Comparison of ENCODE assay signal across 9 cellular contexts in the genomic region with DNA sequence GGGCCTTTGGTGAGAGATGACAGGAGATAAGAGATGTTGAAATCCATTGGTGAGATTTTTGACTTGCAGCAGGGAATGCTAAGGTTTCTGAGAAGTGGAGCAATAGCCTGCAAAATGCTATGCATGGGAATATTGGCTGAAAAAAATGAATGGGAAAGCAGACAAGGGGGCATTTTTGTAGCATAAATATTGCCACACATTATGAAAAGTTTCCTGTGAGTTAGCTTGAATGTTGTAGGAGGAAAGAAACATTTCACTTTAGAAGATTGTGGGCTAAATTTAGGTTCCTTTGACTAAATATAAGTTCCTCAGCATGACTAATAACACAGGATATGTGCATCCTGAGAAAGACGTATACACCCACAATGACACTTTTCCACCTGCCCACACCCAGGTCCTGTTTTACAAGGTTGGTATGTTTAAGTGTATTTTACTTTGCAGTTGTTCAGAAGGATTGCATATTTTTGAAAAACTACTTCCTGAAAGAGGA. TPM values are rescaled to one million over a fixed set of nuclear protein-coding genes. Genes with fewer than 3 reads are reported as not detected.
A peak's percentile ranks its signal among the peaks of the same experiment; 100 is the strongest.
DNase-seq lines count a peak whose midpoint lies in the region; ATAC-seq and TF ChIP-seq lines count a peak whose summit lies in the region.
"Had no signal": no experiment of that assay in that cellular context is flagged by ENCODE, and none has a peak within 500 bp of the region (broad histone marks: within the 10 kb centered on the region; RNA-seq: fewer than 3 reads in every experiment).

No MANE protein-coding gene starts in this region.

- peak overlapping the region; percentile 97 for H3K27ac Mint-ChIP-seq in activated CD4-positive, alpha-beta T cell treated with anti-CD3 and anti-CD28 coated beads, Interleukin-2, amount 10 ng/mL, durations not matched to agents 24 days and 14 days
- peak overlapping the region; percentile 89 for H3K27ac Mint-ChIP-seq in activated T-helper 1 cell treated with anti-CD3 and anti-CD28 coated beads, Interleukin-12 subunit alpha, Interleukin-12 subunit beta, Interleukin-2, Interleukin-4 antibody, amounts not matched to agents 30 ng/mL and 10 ng/mL and 1 ng/mL, durations not matched to agents 14 hours and 24 hours and 36 hours
- no peak overlapping the region for H3K27ac Mint-ChIP-seq in osteocyte (ENCODE audit: unreplicated experiment)

- TF ChIP-seq CTCF in osteocyte (IDR thresholded peaks at IDR 0.05) = no peak

- intact Hi-C loops in activated CD4-positive, alpha-beta T cell treated with anti-CD3 and anti-CD28 coated beads, Interleukin-2, amount 10 ng/mL, durations not matched to agents 24 days and 14 days (cut with micrococcal nuclease) = loop anchor here (1.0 to 10.0 kb wide), 6 partner anchors 23 to 134 kb away; a partner anchor contains a TSS
- intact Hi-C loops in activated T-helper 1 cell treated with anti-CD3 and anti-CD28 coated beads, Interleukin-12 subunit alpha, Interleukin-12 subunit beta, Interleukin-2, Interleukin-4 antibody, amounts not matched to agents 30 ng/mL and 10 ng/mL and 1 ng/mL, durations not matched to agents 14 hours and 24 hours and 36 hours (cut with micrococcal nuclease) = loop anchor here (1.0 to 10.0 kb wide), 7 partner anchors 28 to 1604 kb away; a partner anchor contains a TSS

- no peaks in the 10 kb centered on the region for H3K9me3 Mint-ChIP-seq in activated CD4-positive, alpha-beta T cell treated with anti-CD3 and anti-CD28 coated beads, Interleukin-2, amount 10 ng/mL, durations not matched to agents 24 days and 14 days
- no peaks in the 10 kb centered on the region for H3K9me3 Mint-ChIP-seq in activated T-helper 1 cell treated with anti-CD3 and anti-CD28 coated beads, Interleukin-12 subunit alpha, Interleukin-12 subunit beta, Interleukin-2, Interleukin-4 antibody, amounts not matched to agents 30 ng/mL and 10 ng/mL and 1 ng/mL, durations not matched to agents 14 hours and 24 hours and 36 hours
- no peaks in the 10 kb centered on the region for H3K9me3 Mint-ChIP-seq in osteocyte (ENCODE audit: unreplicated experiment)

- no peaks in the 10 kb centered on the region for H3K27me3 Mint-ChIP-seq in activated CD4-positive, alpha-beta T cell treated with anti-CD3 and anti-CD28 coated beads, Interleukin-2, amount 10 ng/mL, durations not matched to agents 24 days and 14 days
- H3K27me3 Mint-ChIP-seq in activated T-helper 1 cell treated with anti-CD3 and anti-CD28 coated beads, Interleukin-12 subunit alpha, Interleukin-12 subunit beta, Interleukin-2, Interleukin-4 antibody, amounts not matched to agents 30 ng/mL and 10 ng/mL and 1 ng/mL, durations not matched to agents 14 hours and 24 hours and 36 hours (ENCODE audit: insufficient read depth) = no peaks in the 10 kb centered on the region
- H3K27me3 Mint-ChIP-seq in osteocyte (ENCODE audit: unreplicated experiment) = no peaks in the 10 kb centered on the region

- peak; percentile 50 for ATAC-seq in HG03039 (IDR thresholded peaks at IDR 0.05; ENCODE audit: unreplicated experiment)

- DNase-seq in activated CD4-positive, alpha-beta T cell treated with anti-CD3 and anti-CD28 coated beads, Interleukin-2, amount 10 ng/mL, durations not matched to agents 24 days and 14 days = no peak
- no peak for DNase-seq in activated CD4-positive, alpha-beta T cell treated with anti-CD3 and anti-CD28 coated beads, Interleukin-2, amount 50 U/mL, for 4 hours
- DNase-seq in activated T-helper 1 cell treated with anti-CD3 and anti-CD28 coated beads, Interleukin-12 subunit alpha, Interleukin-12 subunit beta, Interleukin-2, Interleukin-4 antibody, amounts not matched to agents 30 ng/mL and 10 ng/mL and 1 ng/mL, durations not matched to agents 14 hours and 24 hours and 36 hours (ENCODE audit: low spot score) = no peak
- DNase-seq in stimulated activated CD4-positive, alpha-beta T cell treated with anti-CD3 and anti-CD28 coated beads, TNF-alpha, amount 100 ng/mL, for 24 hours (ENCODE audit: low read depth in 3 of 3) = peak in 2 of 3 experiments; percentile 17 to 21
- DNase-seq in C1 segment of cervical spinal cord (lab: John Stamatoyannopoulos, UW) = no peak
- DNase-seq in osteocyte (ENCODE audit: extremely low spot score, unreplicated experiment) = no peak
- DNase-seq in NCI-H1092 treated with DMSO at 0.1 percent for 48 hours (lab: John Stamatoyannopoulos, UW) = no peak
- DNase-seq: lower lobe of right lung had no signal

- peaks cover 7% of the 10 kb centered on the region for H3K36me3 Mint-ChIP-seq in activated CD4-positive, alpha-beta T cell treated with anti-CD3 and anti-CD28 coated beads, Interleukin-2, amount 10 ng/mL, durations not matched to agents 24 days and 14 days (ENCODE audit: low read depth)
- H3K36me3 Mint-ChIP-seq in activated T-helper 1 cell treated with anti-CD3 and anti-CD28 coated beads, Interleukin-12 subunit alpha, Interleukin-12 subunit beta, Interleukin-2, Interleukin-4 antibody, amounts not matched to agents 30 ng/mL and 10 ng/mL and 1 ng/mL, durations not matched to agents 14 hours and 24 hours and 36 hours (ENCODE audit: low read depth) = peaks cover 8% of the 10 kb centered on the region
- H3K36me3 Mint-ChIP-seq in osteocyte (ENCODE audit: unreplicated experiment) = no peaks in the 10 kb centered on the region

- H3K4me1 Mint-ChIP-seq in activated CD4-positive, alpha-beta T cell treated with anti-CD3 and anti-CD28 coated beads, Interleukin-2, amount 10 ng/mL, durations not matched to agents 24 days and 14 days = peaks cover 44% of the 10 kb centered on the region
- peaks cover 41% of the 10 kb centered on the region for H3K4me1 Mint-ChIP-seq in activated T-helper 1 cell treated with anti-CD3 and anti-CD28 coated beads, Interleukin-12 subunit alpha, Interleukin-12 subunit beta, Interleukin-2, Interleukin-4 antibody, amounts not matched to agents 30 ng/mL and 10 ng/mL and 1 ng/mL, durations not matched to agents 14 hours and 24 hours and 36 hours (ENCODE audit: low read depth)
- peaks cover 18% of the 10 kb centered on the region for H3K4me1 Mint-ChIP-seq in osteocyte (ENCODE audit: unreplicated experiment)

- H3K4me3 Mint-ChIP-seq in activated CD4-positive, alpha-beta T cell treated with anti-CD3 and anti-CD28 coated beads, Interleukin-2, amount 10 ng/mL, durations not matched to agents 24 days and 14 days = peak overlapping the region; percentile 62
- peak overlapping the region; percentile 44 for H3K4me3 Mint-ChIP-seq in activated T-helper 1 cell treated with anti-CD3 and anti-CD28 coated beads, Interleukin-12 subunit alpha, Interleukin-12 subunit beta, Interleukin-2, Interleukin-4 antibody, amounts not matched to agents 30 ng/mL and 10 ng/mL and 1 ng/mL, durations not matched to agents 14 hours and 24 hours and 36 hours
- no peak overlapping the region for H3K4me3 Mint-ChIP-seq in osteocyte (ENCODE audit: unreplicated experiment)

RNA-seq across cellular contexts. Expression of a gene that starts 28.4 kb away (rescaled TPM):
- 13.2 and 13.4 TPM in 2 replicates for total RNA-seq in activated CD4-positive, alpha-beta T cell treated with anti-CD3 and anti-CD28 coated beads, Interleukin-2, amount 10 ng/mL, durations not matched to agents 24 days and 14 days
- total RNA-seq in activated T-helper 1 cell treated with anti-CD3 and anti-CD28 coated beads, Interleukin-12 subunit alpha, Interleukin-12 subunit beta, Interleukin-2, Interleukin-4 antibody, amounts not matched to agents 30 ng/mL and 10 ng/mL and 1 ng/mL, durations not matched to agents 14 hours and 24 hours and 36 hours = 12.8 and 14.3 TPM in 2 replicates
- total RNA-seq in osteocyte = 1.4 and 1.6 TPM in 2 replicates

Comparison
In these comparisons a context has a peak if more than half of its experiments do, and no peak if none do; other contexts are left out.
1. DNase-seq: peak in stimulated activated CD4-positive, alpha-beta T cell treated with anti-CD3 and anti-CD28 coated beads, TNF-alpha, amount 100 ng/mL, for 24 hours (2 of 3); none in activated CD4-positive, alpha-beta T cell treated with anti-CD3 and anti-CD28 coated beads, Interleukin-2, amount 10 ng/mL, durations not matched to agents 24 days and 14 days (single experiment), activated CD4-positive, alpha-beta T cell treated with anti-CD3 and anti-CD28 coated beads, Interleukin-2, amount 50 U/mL, for 4 hours (0 of 2), activated T-helper 1 cell treated with anti-CD3 and anti-CD28 coated beads, Interleukin-12 subunit alpha, Interleukin-12 subunit beta, Interleukin-2, Interleukin-4 antibody, amounts not matched to agents 30 ng/mL and 10 ng/mL and 1 ng/mL, durations not matched to agents 14 hours and 24 hours and 36 hours (single experiment), C1 segment of cervical spinal cord (0 of 14), osteocyte (single experiment) and NCI-H1092 treated with DMSO at 0.1 percent for 48 hours (single experiment).